1 cellular context compared by ENCODE assay signal in genomic region chr15:75453703-75454470, GRCh38.
TF ChIP-seq lines count a peak whose summit lies in the region.

No MANE protein-coding gene starts in this region.

TF ChIP-seq in HepG2, 621 proteins besides CTCF, POLR2A, EP300 and RAD21 (continued from another document and continues in another):
- TF ChIP-seq JUN (CRISPR knock-in tag; IDR thresholded peaks at IDR 0.05) (no peak), ETV6 (CRISPR knock-in tag; conservative IDR thresholded peaks at IDR 0.05) (peak; percentile 73; the same call in 1 of the 2 replicates), ZNF556 (CRISPR knock-in tag; IDR thresholded peaks at IDR 0.05; ENCODE audit: borderline replicate concordance) (peak; percentile 57; the same call in 1 of the 2 replicates), ARNT2 (CRISPR knock-in tag; IDR thresholded peaks at IDR 0.05; ENCODE audit: low read depth) (peak; percentile 73; the same call in 1 of the 2 replicates), ATM (IDR thresholded peaks at IDR 0.05; ENCODE audit: borderline replicate concordance) (no peak), AKNA (CRISPR knock-in tag; IDR thresholded peaks at IDR 0.05; ENCODE audit: borderline replicate concordance) (no peak), RFX3 (CRISPR knock-in tag; IDR thresholded peaks at IDR 0.05) (no peak), MBNL3 (CRISPR knock-in tag; conservative IDR thresholded peaks at IDR 0.05) (no peak), ZNF678 (CRISPR knock-in tag; IDR thresholded peaks at IDR 0.05) (no peak), NPAS2 (CRISPR knock-in tag; IDR thresholded peaks at IDR 0.05; ENCODE audit: borderline replicate concordance) (no peak), TEAD3 (CRISPR knock-in tag; optimal IDR thresholded peaks at IDR 0.05; ENCODE audit: borderline replicate concordance) (peak; percentile 41), KDM4B (CRISPR knock-in tag; IDR thresholded peaks at IDR 0.05) (no peak), YEATS2 (CRISPR knock-in tag; IDR thresholded peaks at IDR 0.05; ENCODE audit: borderline replicate concordance) (peak; percentile 88), ZMAT5 (CRISPR knock-in tag; IDR thresholded peaks at IDR 0.05; ENCODE audit: borderline replicate concordance, low read depth) (no peak), ZNF180 (CRISPR knock-in tag; IDR thresholded peaks at IDR 0.05; ENCODE audit: borderline replicate concordance, low read depth) (no peak), NFIC (IDR thresholded peaks at IDR 0.05; ENCODE audit: low read length) (no peak), ZNF256 (CRISPR knock-in tag; conservative IDR thresholded peaks at IDR 0.05) (no peak), ZNF260 (CRISPR knock-in tag; IDR thresholded peaks at IDR 0.05; ENCODE audit: borderline replicate concordance, low read depth) (no peak), POLR2G (IDR thresholded peaks at IDR 0.05; ENCODE audit: low read depth, low read length) (peak; percentile 73), MTA3 (CRISPR knock-in tag; IDR thresholded peaks at IDR 0.05) (no peak), POLR2AphosphoS5 (IDR thresholded peaks at IDR 0.05; ENCODE audit: low read depth, low read length) (peak; percentile 62), TBP (CRISPR knock-in tag; IDR thresholded peaks at IDR 0.05) (no peak)
- TF ChIP-seq, protein P1, sequence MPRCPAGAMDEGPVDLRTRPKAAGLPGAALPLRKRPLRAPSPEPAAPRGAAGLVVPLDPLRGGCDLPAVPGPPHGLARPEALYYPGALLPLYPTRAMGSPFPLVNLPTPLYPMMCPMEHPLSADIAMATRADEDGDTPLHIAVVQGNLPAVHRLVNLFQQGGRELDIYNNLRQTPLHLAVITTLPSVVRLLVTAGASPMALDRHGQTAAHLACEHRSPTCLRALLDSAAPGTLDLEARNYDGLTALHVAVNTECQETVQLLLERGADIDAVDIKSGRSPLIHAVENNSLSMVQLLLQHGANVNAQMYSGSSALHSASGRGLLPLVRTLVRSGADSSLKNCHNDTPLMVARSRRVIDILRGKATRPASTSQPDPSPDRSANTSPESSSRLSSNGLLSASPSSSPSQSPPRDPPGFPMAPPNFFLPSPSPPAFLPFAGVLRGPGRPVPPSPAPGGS (CRISPR knock-in tag; IDR thresholded peaks at IDR 0.05): no peak
- TF ChIP-seq, protein P2, sequence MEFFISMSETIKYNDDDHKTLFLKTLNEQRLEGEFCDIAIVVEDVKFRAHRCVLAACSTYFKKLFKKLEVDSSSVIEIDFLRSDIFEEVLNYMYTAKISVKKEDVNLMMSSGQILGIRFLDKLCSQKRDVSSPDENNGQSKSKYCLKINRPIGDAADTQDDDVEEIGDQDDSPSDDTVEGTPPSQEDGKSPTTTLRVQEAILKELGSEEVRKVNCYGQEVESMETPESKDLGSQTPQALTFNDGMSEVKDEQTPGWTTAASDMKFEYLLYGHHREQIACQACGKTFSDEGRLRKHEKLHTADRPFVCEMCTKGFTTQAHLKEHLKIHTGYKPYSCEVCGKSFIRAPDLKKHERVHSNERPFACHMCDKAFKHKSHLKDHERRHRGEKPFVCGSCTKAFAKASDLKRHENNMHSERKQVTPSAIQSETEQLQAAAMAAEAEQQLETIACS (CRISPR knock-in tag; IDR thresholded peaks at IDR 0.05): no peak
- TF ChIP-seq, protein P3, sequence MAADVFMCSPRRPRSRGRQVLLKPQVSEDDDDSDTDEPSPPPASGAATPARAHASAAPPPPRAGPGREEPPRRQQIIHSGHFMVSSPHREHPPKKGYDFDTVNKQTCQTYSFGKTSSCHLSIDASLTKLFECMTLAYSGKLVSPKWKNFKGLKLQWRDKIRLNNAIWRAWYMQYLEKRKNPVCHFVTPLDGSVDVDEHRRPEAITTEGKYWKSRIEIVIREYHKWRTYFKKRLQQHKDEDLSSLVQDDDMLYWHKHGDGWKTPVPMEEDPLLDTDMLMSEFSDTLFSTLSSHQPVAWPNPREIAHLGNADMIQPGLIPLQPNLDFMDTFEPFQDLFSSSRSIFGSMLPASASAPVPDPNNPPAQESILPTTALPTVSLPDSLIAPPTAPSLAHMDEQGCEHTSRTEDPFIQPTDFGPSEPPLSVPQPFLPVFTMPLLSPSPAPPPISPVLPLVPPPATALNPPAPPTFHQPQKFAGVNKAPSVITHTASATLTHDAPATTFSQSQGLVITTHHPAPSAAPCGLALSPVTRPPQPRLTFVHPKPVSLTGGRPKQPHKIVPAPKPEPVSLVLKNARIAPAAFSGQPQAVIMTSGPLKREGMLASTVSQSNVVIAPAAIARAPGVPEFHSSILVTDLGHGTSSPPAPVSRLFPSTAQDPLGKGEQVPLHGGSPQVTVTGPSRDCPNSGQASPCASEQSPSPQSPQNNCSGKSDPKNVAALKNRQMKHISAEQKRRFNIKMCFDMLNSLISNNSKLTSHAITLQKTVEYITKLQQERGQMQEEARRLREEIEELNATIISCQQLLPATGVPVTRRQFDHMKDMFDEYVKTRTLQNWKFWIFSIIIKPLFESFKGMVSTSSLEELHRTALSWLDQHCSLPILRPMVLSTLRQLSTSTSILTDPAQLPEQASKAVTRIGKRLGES (CRISPR knock-in tag; IDR thresholded peaks at IDR 0.05; ENCODE audit: borderline replicate concordance): no peak
- TF ChIP-seq, protein P4, sequence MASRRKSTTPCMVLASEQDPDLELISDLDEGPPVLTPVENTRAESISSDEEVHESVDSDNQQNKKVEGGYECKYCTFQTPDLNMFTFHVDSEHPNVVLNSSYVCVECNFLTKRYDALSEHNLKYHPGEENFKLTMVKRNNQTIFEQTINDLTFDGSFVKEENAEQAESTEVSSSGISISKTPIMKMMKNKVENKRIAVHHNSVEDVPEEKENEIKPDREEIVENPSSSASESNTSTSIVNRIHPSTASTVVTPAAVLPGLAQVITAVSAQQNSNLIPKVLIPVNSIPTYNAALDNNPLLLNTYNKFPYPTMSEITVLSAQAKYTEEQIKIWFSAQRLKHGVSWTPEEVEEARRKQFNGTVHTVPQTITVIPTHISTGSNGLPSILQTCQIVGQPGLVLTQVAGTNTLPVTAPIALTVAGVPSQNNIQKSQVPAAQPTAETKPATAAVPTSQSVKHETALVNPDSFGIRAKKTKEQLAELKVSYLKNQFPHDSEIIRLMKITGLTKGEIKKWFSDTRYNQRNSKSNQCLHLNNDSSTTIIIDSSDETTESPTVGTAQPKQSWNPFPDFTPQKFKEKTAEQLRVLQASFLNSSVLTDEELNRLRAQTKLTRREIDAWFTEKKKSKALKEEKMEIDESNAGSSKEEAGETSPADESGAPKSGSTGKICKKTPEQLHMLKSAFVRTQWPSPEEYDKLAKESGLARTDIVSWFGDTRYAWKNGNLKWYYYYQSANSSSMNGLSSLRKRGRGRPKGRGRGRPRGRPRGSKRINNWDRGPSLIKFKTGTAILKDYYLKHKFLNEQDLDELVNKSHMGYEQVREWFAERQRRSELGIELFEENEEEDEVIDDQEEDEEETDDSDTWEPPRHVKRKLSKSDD (CRISPR knock-in tag; IDR thresholded peaks at IDR 0.05; ENCODE audit: low read depth): 0 out of 2 replicates have a peak, but pooled peaks have one; percentile 40
- TF ChIP-seq, protein P5, sequence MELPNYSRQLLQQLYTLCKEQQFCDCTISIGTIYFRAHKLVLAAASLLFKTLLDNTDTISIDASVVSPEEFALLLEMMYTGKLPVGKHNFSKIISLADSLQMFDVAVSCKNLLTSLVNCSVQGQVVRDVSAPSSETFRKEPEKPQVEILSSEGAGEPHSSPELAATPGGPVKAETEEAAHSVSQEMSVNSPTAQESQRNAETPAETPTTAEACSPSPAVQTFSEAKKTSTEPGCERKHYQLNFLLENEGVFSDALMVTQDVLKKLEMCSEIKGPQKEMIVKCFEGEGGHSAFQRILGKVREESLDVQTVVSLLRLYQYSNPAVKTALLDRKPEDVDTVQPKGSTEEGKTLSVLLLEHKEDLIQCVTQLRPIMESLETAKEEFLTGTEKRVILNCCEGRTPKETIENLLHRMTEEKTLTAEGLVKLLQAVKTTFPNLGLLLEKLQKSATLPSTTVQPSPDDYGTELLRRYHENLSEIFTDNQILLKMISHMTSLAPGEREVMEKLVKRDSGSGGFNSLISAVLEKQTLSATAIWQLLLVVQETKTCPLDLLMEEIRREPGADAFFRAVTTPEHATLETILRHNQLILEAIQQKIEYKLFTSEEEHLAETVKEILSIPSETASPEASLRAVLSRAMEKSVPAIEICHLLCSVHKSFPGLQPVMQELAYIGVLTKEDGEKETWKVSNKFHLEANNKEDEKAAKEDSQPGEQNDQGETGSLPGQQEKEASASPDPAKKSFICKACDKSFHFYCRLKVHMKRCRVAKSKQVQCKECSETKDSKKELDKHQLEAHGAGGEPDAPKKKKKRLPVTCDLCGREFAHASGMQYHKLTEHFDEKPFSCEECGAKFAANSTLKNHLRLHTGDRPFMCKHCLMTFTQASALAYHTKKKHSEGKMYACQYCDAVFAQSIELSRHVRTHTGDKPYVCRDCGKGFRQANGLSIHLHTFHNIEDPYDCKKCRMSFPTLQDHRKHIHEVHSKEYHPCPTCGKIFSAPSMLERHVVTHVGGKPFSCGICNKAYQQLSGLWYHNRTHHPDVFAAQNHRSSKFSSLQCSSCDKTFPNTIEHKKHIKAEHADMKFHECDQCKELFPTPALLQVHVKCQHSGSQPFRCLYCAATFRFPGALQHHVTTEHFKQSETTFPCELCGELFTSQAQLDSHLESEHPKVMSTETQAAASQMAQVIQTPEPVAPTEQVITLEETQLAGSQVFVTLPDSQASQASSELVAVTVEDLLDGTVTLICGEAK (IDR thresholded peaks at IDR 0.05): no peak
- TF ChIP-seq, protein P5 (CRISPR knock-in tag; IDR thresholded peaks at IDR 0.05): peak; percentile 71; the same call in 1 of the 2 replicates
- TF ChIP-seq, protein P6, sequence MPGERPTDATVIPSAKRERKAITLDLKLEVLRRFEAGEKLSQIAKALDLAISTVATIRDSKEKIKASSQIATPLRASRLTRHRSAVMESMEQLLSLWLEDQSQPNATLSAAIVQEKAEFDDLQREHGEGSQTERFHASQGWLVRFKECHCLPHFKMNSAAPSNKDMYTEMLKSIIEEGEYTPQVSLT (CRISPR knock-in tag; IDR thresholded peaks at IDR 0.05; ENCODE audit: borderline replicate concordance, low read depth): no peak
